16 cellular contexts compared by ENCODE assay signal in the genomic region with DNA sequence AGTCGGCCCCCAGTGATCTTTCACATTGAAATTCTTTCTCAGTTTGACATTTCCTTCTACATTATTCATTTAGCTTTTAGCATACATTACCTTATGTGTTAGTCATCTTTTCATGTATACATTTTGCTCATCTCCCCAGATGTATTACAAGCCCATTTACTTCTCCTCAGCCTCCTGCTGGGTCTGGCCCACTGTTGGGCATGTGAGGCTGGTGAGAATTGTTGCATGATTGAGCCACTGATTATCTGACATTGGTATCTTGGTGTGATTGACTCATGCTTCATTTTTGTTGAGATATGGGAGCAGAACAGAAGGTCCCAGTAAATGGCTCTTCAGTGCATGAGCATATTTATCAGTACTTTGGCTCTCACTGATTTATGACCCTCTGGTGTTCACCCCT.
DNase-seq lines count a peak whose midpoint lies in the region; TF ChIP-seq lines count a peak whose summit lies in the region.
"Had no signal": no experiment of that assay in that cellular context is flagged by ENCODE, and none has a peak within 500 bp of the region (broad histone marks: within the 10 kb centered on the region; RNA-seq: fewer than 3 reads in every experiment).

No MANE protein-coding gene starts in this region.

- H3K27me3 Mint-ChIP-seq in progenitor cell of endocrine pancreas: no peaks in the 10 kb centered on the region
- H3K27me3 Mint-ChIP-seq: CD4-positive, alpha-beta memory T cell had no signal

- no peaks in the 10 kb centered on the region for H3K9me3 Mint-ChIP-seq in progenitor cell of endocrine pancreas (ENCODE audit: low read depth)

- H3K27me3 ChIP-seq in HUES48 (ENCODE audit: control insufficient read depth, insufficient read depth, low read length) (no peaks in the 10 kb centered on the region), neural cell (ENCODE audit: insufficient read depth, low read depth, low read length) (no peaks in the 10 kb centered on the region)

- no peaks in the 10 kb centered on the region for H3K36me3 Mint-ChIP-seq in progenitor cell of endocrine pancreas (ENCODE audit: insufficient read depth)
- H3K36me3 Mint-ChIP-seq: CD4-positive, alpha-beta memory T cell had no signal

- peak; percentile 77 for TF ChIP-seq EP300 in neural cell (conservative IDR thresholded peaks at IDR 0.05; ENCODE audit: poor library complexity, severe bottlenecking)

- peak; percentile 15 for DNase-seq in astrocyte of the spinal cord (ENCODE audit: low read depth, low spot score)
- DNase-seq in DMS153 treated with DMSO at 0.1 percent for 48 hours (lab: John Stamatoyannopoulos, UW; ENCODE audit: unreplicated experiment): no peak
- DNase-seq in NCI-H1417 treated with DMSO at 0.1 percent for 48 hours (lab: John Stamatoyannopoulos, UW): no peak
- DNase-seq in progenitor cell of endocrine pancreas (ENCODE audit: low spot score, unreplicated experiment): no peak
- DNase-seq: 8988T; C1 segment of cervical spinal cord; Calu3; CD4-positive, alpha-beta memory T cell; COR-L47; DND-41; GM23248; H7; HCEC 1CT had no signal

- H3K4me3 Mint-ChIP-seq in progenitor cell of endocrine pancreas (ENCODE audit: low read depth): no peak overlapping the region
- H3K4me3 Mint-ChIP-seq: CD4-positive, alpha-beta memory T cell had no signal

- H3K9me3 ChIP-seq in HUES48 (ENCODE audit: control insufficient read depth, insufficient read depth, low read length) (no peaks in the 10 kb centered on the region), neural cell (ENCODE audit: low read length) (no peaks in the 10 kb centered on the region)
- H3K9me3 ChIP-seq: A549 had no signal

- H3K9me2 ChIP-seq in neural cell (ENCODE audit: insufficient read depth, low read length): no peaks in the 10 kb centered on the region

- no peaks in the 10 kb centered on the region for H3F3A ChIP-seq in neural cell (ENCODE audit: insufficient read depth, low read length, poor library complexity, severe bottlenecking)

- no peak overlapping the region for H3K9ac ChIP-seq in HUES48 (ENCODE audit: low read depth, low read length)
- no peak overlapping the region for H3K9ac ChIP-seq in neural cell (ENCODE audit: low read length)
- H3K9ac ChIP-seq: GM23248 had no signal

- H3K4me2 ChIP-seq in neural cell (ENCODE audit: low read length): no peak overlapping the region
- H3K4me2 ChIP-seq: A549 had no signal

- H3K27ac ChIP-seq in HUES48 (ENCODE audit: low read depth, low read length) (peak overlapping the region; percentile 47), neural cell (ENCODE audit: low read length) (peak overlapping the region; percentile 23)
- H3K27ac ChIP-seq: A549, GM23248 had no signal

- no peak overlapping the region for H2AFZ ChIP-seq in neural cell (ENCODE audit: low read depth, low read length)
- H2AFZ ChIP-seq: GM23248 had no signal

- H3K36me3 ChIP-seq in HUES48 (ENCODE audit: control insufficient read depth, insufficient read depth, low read length): no peaks in the 10 kb centered on the region
- H3K36me3 ChIP-seq in neural cell (ENCODE audit: insufficient read depth, low read length): no peaks in the 10 kb centered on the region

- no peak for TF ChIP-seq CTCF in astrocyte of the spinal cord (IDR thresholded peaks at IDR 0.05; ENCODE audit: low read depth, low read length)
- no peak for TF ChIP-seq CTCF in neural cell (IDR thresholded peaks at IDR 0.05; ENCODE audit: poor library complexity, severe bottlenecking)
- no peak for TF ChIP-seq CTCF in progenitor cell of endocrine pancreas (IDR thresholded peaks at IDR 0.05; ENCODE audit: unreplicated experiment)

- no peak overlapping the region for H3K27ac Mint-ChIP-seq in progenitor cell of endocrine pancreas
- H3K27ac Mint-ChIP-seq: CD4-positive, alpha-beta memory T cell had no signal

- no peak overlapping the region for H3K4me3 ChIP-seq in HUES48 (ENCODE audit: low read depth, low read length)
- no peak overlapping the region for H3K4me3 ChIP-seq in astrocyte of the spinal cord (ENCODE audit: low read depth, low read length)
- H3K4me3 ChIP-seq in neural cell (ENCODE audit: low read length): no peak overlapping the region
- H3K4me3 ChIP-seq: A549, GM23248 had no signal

- peaks cover 15% of the 10 kb centered on the region; the same call in 1 of the 2 replicates for H3K4me1 ChIP-seq in HUES48 (ENCODE audit: control insufficient read depth, insufficient read depth, low read length)
- H3K4me1 ChIP-seq: A549 had no signal

- in situ Hi-C loops in astrocyte of the spinal cord (cut with HindIII; ENCODE audit: low sequenced_read_pairs): no loop called here

- no peak for TF ChIP-seq RAD21 in neural cell (conservative IDR thresholded peaks at IDR 0.05)

- H4K20me1 ChIP-seq in neural cell (ENCODE audit: insufficient read depth): no peaks in the 10 kb centered on the region

- H3K4me1 Mint-ChIP-seq in progenitor cell of endocrine pancreas (ENCODE audit: low read depth): no peaks in the 10 kb centered on the region
- H3K4me1 Mint-ChIP-seq: CD4-positive, alpha-beta memory T cell had no signal

- H3K79me2 ChIP-seq in neural cell (replicated peaks; ENCODE audit: insufficient read depth, low read length): no peaks in the 10 kb centered on the region

TF ChIP-seq in neural cell, 6 proteins besides CTCF, POLR2A, EP300 and RAD21:
- TF ChIP-seq POLR2AphosphoS5 (IDR thresholded peaks at IDR 0.05) (peak; percentile 47), MXI1 (conservative IDR thresholded peaks at IDR 0.05; ENCODE audit: poor library complexity, severe bottlenecking) (no peak), SMC3 (conservative IDR thresholded peaks at IDR 0.05; ENCODE audit: poor library complexity) (no peak)
